In the genomic region with DNA sequence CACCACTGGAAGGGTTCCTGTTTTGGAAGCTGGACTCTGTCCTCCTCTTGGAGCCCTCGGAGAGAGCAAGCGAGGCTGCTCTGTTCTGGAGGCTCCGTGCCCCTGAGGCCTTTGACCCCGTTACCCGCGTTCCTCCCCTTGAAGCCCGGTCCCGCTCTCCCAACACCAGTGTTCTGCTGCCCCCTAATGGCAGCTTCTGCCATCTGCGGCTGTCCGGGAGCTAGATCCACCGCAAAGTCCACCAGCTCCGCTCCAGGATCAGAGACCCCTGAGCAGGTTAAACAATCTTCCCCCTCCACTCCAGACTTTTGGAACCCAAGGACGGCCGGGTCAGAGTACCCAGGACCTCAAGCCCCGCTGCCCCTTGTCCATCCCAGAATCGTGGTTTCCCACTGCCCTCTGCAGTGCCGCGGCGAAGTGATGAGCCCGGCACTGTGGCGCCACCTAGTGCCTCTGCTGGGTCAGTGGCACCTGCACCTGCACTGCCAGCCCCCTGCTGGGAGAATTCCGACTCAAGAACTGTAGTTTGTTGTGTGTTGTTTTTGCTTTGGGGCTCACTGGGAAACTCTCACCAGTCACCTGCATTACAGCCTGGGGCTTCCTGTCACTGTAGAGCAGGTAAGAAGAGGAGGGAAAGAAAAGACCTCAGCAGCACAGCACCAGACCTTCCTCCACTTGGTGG, we compare ENCODE assay signal across 8 cellular contexts.
DNase-seq lines count a peak whose midpoint lies in the region; ATAC-seq and TF ChIP-seq lines count a peak whose summit lies in the region.

No MANE protein-coding gene starts in this region.

- TF ChIP-seq CTCF in osteocyte (IDR thresholded peaks at IDR 0.05) (peak; percentile 86), thoracic aorta (IDR thresholded peaks at IDR 0.05) (peak; percentile 86)

- no peaks in the 10 kb centered on the region for H3K27me3 ChIP-seq in thoracic aorta (replicated peaks; ENCODE audit: insufficient read depth)

- H3K9me3 ChIP-seq in SK-N-MC (ENCODE audit: low read depth, low read length) (no peaks in the 10 kb centered on the region), thoracic aorta (no peaks in the 10 kb centered on the region)

- no peaks in the 10 kb centered on the region for H3K4me1 ChIP-seq in thoracic aorta (ENCODE audit: control insufficient read depth in 1 of 2, low read depth in 2 of 2)

- peak overlapping the region; percentile 38 for H3K27ac Mint-ChIP-seq in activated naive CD4-positive, alpha-beta T cell treated with anti-CD3 and anti-CD28 coated beads, Interleukin-2, amount 50 U/mL, for 24 hours
- no peak overlapping the region for H3K27ac Mint-ChIP-seq in osteocyte (ENCODE audit: unreplicated experiment)

- H3K36me3 Mint-ChIP-seq in activated naive CD4-positive, alpha-beta T cell treated with anti-CD3 and anti-CD28 coated beads, Interleukin-2, amount 50 U/mL, for 24 hours = no peaks in the 10 kb centered on the region
- H3K36me3 Mint-ChIP-seq in osteocyte (ENCODE audit: unreplicated experiment) = no peaks in the 10 kb centered on the region

- H3K9me3 Mint-ChIP-seq in activated naive CD4-positive, alpha-beta T cell treated with anti-CD3 and anti-CD28 coated beads, Interleukin-2, amount 50 U/mL, for 24 hours = no peaks in the 10 kb centered on the region
- no peaks in the 10 kb centered on the region for H3K9me3 Mint-ChIP-seq in osteocyte (ENCODE audit: unreplicated experiment)

- H3K27ac ChIP-seq in SK-N-MC (no peak overlapping the region), thoracic aorta (no peak overlapping the region)

- DNase-seq in GM03348 (ENCODE audit: low spot score) (peak; percentile 93), NCI-H1048 (lab: John Stamatoyannopoulos, UW) (peak; percentile 95), SK-N-MC (ENCODE audit: low read depth, low spot score) (peak; percentile 28), head of caudate nucleus (peak; percentile 78 to 95 (median 88)), osteocyte (ENCODE audit: extremely low spot score, unreplicated experiment) (peak; percentile 88), thoracic aorta (ENCODE audit: low spot score) (no peak)

- no peaks in the 10 kb centered on the region for H3K27me3 Mint-ChIP-seq in activated naive CD4-positive, alpha-beta T cell treated with anti-CD3 and anti-CD28 coated beads, Interleukin-2, amount 50 U/mL, for 24 hours
- peaks cover 26% of the 10 kb centered on the region for H3K27me3 Mint-ChIP-seq in osteocyte (ENCODE audit: unreplicated experiment)

- ATAC-seq in HG02623 (IDR thresholded peaks at IDR 0.05; ENCODE audit: unreplicated experiment) (peak; percentile 89), thoracic aorta (ENCODE audit: insufficient number of reproducible peaks, low FRiP score, low read depth) (peak; percentile 58)

- H3K4me1 Mint-ChIP-seq in activated naive CD4-positive, alpha-beta T cell treated with anti-CD3 and anti-CD28 coated beads, Interleukin-2, amount 50 U/mL, for 24 hours = peaks cover 14% of the 10 kb centered on the region
- peaks cover 4% of the 10 kb centered on the region for H3K4me1 Mint-ChIP-seq in osteocyte (ENCODE audit: unreplicated experiment)

- no peak overlapping the region for H3K9ac ChIP-seq in SK-N-MC (ENCODE audit: insufficient read length)

- intact Hi-C loops in head of caudate nucleus (cut with DNase I) = loop anchor here (5.0 kb wide), 2 partner anchors 135 to 240 kb away; no protein-coding TSS in a partner anchor

- H3K4me3 ChIP-seq in SK-N-MC = peak overlapping the region; percentile 77
- peak overlapping the region; percentile 68 for H3K4me3 ChIP-seq in thoracic aorta

- H3K4me3 Mint-ChIP-seq in activated naive CD4-positive, alpha-beta T cell treated with anti-CD3 and anti-CD28 coated beads, Interleukin-2, amount 50 U/mL, for 24 hours = peak overlapping the region; percentile 96
- peak overlapping the region; percentile 75 for H3K4me3 Mint-ChIP-seq in osteocyte (ENCODE audit: unreplicated experiment)

- H3K36me3 ChIP-seq in SK-N-MC (ENCODE audit: insufficient read depth, low read length) (no peaks in the 10 kb centered on the region), thoracic aorta (no peaks in the 10 kb centered on the region)
